ENCODE assay signal across 1 cellular context in the genomic region with DNA sequence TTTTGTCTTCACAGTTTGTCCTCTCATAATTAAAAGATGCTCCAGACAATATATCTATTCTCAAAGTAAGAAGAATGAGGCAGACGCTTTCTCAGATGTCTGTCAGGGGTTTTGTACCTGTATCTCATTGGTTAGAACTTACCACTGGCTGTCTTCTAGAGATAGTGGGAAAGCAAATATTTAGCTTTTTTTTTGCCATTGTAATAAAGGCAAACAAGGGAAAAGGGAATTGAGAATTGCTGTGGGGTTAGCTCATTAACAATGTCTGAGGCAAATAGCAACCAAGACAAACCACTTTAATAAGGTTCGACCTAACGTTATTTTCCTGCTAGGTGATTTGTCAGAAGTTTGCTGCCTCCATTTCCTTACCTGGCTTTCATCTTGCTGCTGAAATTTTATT.
A peak's percentile ranks its signal among the peaks of the same experiment; 100 is the strongest.
TF ChIP-seq lines count a peak whose summit lies in the region.

No MANE protein-coding gene starts in this region.

TF ChIP-seq in GM12878, 131 proteins besides CTCF, POLR2A, EP300 and RAD21 (continues in another document):
- TF ChIP-seq IRF4 (IDR thresholded peaks at IDR 0.05; ENCODE audit: low read depth, low read length) (0 out of 2 replicates have a peak, but pooled peaks have one; percentile 34), TBL1XR1 (IDR thresholded peaks at IDR 0.05; ENCODE audit: low read depth, low read length) (peak; percentile 53; the same call in 1 of the 2 replicates), RUNX3 (IDR thresholded peaks at IDR 0.05; ENCODE audit: low read length) (peak; percentile 59), BMI1 (IDR thresholded peaks at IDR 0.05; ENCODE audit: borderline replicate concordance) (peak; percentile 69; the same call in 1 of the 2 replicates), PAX5 (IDR thresholded peaks at IDR 0.05; ENCODE audit: borderline replicate concordance, low read depth, low read length) (no peak), BACH1 (IDR thresholded peaks at IDR 0.05; ENCODE audit: borderline replicate concordance) (peak; percentile 79; the same call in 1 of the 2 replicates), CHD2 (IDR thresholded peaks at IDR 0.05; ENCODE audit: borderline replicate concordance, low read depth, low read length) (peak; percentile 44; the same call in 1 of the 2 replicates), ZNF384 (IDR thresholded peaks at IDR 0.05; ENCODE audit: borderline replicate concordance, low read depth, low read length) (peak; percentile 76; the same call in 1 of the 2 replicates), BCL11A (IDR thresholded peaks at IDR 0.05; ENCODE audit: low read depth, low read length) (peak; percentile 92; the same call in 1 of the 2 replicates), CEBPB (IDR thresholded peaks at IDR 0.05; ENCODE audit: borderline replicate concordance in 1 of 2, low read depth in 2 of 2, low read length in 2 of 2) (no peak), BHLHE40 (IDR thresholded peaks at IDR 0.05; ENCODE audit: borderline replicate concordance in 1 of 2, low read depth in 2 of 2, low read length in 1 of 2) (peak; percentile 27 to 40; a peak in 2 of 4 replicates), LARP7 (IDR thresholded peaks at IDR 0.05) (no peak), CREM (IDR thresholded peaks at IDR 0.05; ENCODE audit: low read depth) (no peak), ZNF274 (IDR thresholded peaks at IDR 0.05; ENCODE audit: insufficient read depth, insufficient read length) (no peak), NBN (IDR thresholded peaks at IDR 0.05) (0 out of 2 replicates have a peak, but pooled peaks have one; percentile 42), ZNF217 (IDR thresholded peaks at IDR 0.05) (peak; percentile 48; the same call in 1 of the 2 replicates), IKZF1 (conservative IDR thresholded peaks at IDR 0.05) (peak; percentile 64), RFX5 (IDR thresholded peaks at IDR 0.05; ENCODE audit: low read depth, low read length) (peak; percentile 37; the same call in 1 of the 2 replicates), ATF7 (IDR thresholded peaks at IDR 0.05; ENCODE audit: low read depth) (peak; percentile 83), MTA2 (IDR thresholded peaks at IDR 0.05; ENCODE audit: low read depth) (peak; percentile 99), STAT3 (IDR thresholded peaks at IDR 0.05; ENCODE audit: low read depth, low read length) (0 out of 2 replicates have a peak, but pooled peaks have one; percentile 61)
- TF ChIP-seq, protein P1, sequence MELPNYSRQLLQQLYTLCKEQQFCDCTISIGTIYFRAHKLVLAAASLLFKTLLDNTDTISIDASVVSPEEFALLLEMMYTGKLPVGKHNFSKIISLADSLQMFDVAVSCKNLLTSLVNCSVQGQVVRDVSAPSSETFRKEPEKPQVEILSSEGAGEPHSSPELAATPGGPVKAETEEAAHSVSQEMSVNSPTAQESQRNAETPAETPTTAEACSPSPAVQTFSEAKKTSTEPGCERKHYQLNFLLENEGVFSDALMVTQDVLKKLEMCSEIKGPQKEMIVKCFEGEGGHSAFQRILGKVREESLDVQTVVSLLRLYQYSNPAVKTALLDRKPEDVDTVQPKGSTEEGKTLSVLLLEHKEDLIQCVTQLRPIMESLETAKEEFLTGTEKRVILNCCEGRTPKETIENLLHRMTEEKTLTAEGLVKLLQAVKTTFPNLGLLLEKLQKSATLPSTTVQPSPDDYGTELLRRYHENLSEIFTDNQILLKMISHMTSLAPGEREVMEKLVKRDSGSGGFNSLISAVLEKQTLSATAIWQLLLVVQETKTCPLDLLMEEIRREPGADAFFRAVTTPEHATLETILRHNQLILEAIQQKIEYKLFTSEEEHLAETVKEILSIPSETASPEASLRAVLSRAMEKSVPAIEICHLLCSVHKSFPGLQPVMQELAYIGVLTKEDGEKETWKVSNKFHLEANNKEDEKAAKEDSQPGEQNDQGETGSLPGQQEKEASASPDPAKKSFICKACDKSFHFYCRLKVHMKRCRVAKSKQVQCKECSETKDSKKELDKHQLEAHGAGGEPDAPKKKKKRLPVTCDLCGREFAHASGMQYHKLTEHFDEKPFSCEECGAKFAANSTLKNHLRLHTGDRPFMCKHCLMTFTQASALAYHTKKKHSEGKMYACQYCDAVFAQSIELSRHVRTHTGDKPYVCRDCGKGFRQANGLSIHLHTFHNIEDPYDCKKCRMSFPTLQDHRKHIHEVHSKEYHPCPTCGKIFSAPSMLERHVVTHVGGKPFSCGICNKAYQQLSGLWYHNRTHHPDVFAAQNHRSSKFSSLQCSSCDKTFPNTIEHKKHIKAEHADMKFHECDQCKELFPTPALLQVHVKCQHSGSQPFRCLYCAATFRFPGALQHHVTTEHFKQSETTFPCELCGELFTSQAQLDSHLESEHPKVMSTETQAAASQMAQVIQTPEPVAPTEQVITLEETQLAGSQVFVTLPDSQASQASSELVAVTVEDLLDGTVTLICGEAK (IDR thresholded peaks at IDR 0.05; ENCODE audit: borderline replicate concordance): 0 out of 2 replicates have a peak, but pooled peaks have one; percentile 20
- TF ChIP-seq, protein P2, sequence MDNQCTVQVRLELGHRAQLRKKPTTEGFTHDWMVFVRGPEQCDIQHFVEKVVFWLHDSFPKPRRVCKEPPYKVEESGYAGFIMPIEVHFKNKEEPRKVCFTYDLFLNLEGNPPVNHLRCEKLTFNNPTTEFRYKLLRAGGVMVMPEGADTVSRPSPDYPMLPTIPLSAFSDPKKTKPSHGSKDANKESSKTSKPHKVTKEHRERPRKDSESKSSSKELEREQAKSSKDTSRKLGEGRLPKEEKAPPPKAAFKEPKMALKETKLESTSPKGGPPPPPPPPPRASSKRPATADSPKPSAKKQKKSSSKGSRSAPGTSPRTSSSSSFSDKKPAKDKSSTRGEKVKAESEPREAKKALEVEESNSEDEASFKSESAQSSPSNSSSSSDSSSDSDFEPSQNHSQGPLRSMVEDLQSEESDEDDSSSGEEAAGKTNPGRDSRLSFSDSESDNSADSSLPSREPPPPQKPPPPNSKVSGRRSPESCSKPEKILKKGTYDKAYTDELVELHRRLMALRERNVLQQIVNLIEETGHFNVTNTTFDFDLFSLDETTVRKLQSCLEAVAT (IDR thresholded peaks at IDR 0.05): peak; percentile 63; the same call in 1 of the 2 replicates
- TF ChIP-seq, protein P3, sequence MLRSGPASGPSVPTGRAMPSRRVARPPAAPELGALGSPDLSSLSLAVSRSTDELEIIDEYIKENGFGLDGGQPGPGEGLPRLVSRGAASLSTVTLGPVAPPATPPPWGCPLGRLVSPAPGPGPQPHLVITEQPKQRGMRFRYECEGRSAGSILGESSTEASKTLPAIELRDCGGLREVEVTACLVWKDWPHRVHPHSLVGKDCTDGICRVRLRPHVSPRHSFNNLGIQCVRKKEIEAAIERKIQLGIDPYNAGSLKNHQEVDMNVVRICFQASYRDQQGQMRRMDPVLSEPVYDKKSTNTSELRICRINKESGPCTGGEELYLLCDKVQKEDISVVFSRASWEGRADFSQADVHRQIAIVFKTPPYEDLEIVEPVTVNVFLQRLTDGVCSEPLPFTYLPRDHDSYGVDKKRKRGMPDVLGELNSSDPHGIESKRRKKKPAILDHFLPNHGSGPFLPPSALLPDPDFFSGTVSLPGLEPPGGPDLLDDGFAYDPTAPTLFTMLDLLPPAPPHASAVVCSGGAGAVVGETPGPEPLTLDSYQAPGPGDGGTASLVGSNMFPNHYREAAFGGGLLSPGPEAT (IDR thresholded peaks at IDR 0.05; ENCODE audit: low read depth): peak; percentile 85
- TF ChIP-seq, protein P4, sequence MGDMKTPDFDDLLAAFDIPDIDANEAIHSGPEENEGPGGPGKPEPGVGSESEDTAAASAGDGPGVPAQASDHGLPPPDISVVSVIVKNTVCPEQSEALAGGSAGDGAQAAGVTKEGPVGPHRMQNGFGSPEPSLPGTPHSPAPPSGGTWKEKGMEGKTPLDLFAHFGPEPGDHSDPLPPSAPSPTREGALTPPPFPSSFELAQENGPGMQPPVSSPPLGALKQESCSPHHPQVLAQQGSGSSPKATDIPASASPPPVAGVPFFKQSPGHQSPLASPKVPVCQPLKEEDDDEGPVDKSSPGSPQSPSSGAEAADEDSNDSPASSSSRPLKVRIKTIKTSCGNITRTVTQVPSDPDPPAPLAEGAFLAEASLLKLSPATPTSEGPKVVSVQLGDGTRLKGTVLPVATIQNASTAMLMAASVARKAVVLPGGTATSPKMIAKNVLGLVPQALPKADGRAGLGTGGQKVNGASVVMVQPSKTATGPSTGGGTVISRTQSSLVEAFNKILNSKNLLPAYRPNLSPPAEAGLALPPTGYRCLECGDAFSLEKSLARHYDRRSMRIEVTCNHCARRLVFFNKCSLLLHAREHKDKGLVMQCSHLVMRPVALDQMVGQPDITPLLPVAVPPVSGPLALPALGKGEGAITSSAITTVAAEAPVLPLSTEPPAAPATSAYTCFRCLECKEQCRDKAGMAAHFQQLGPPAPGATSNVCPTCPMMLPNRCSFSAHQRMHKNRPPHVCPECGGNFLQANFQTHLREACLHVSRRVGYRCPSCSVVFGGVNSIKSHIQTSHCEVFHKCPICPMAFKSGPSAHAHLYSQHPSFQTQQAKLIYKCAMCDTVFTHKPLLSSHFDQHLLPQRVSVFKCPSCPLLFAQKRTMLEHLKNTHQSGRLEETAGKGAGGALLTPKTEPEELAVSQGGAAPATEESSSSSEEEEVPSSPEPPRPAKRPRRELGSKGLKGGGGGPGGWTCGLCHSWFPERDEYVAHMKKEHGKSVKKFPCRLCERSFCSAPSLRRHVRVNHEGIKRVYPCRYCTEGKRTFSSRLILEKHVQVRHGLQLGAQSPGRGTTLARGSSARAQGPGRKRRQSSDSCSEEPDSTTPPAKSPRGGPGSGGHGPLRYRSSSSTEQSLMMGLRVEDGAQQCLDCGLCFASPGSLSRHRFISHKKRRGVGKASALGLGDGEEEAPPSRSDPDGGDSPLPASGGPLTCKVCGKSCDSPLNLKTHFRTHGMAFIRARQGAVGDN (IDR thresholded peaks at IDR 0.05): 0 out of 2 replicates have a peak, but pooled peaks have one; percentile 14
- TF ChIP-seq, protein P5, sequence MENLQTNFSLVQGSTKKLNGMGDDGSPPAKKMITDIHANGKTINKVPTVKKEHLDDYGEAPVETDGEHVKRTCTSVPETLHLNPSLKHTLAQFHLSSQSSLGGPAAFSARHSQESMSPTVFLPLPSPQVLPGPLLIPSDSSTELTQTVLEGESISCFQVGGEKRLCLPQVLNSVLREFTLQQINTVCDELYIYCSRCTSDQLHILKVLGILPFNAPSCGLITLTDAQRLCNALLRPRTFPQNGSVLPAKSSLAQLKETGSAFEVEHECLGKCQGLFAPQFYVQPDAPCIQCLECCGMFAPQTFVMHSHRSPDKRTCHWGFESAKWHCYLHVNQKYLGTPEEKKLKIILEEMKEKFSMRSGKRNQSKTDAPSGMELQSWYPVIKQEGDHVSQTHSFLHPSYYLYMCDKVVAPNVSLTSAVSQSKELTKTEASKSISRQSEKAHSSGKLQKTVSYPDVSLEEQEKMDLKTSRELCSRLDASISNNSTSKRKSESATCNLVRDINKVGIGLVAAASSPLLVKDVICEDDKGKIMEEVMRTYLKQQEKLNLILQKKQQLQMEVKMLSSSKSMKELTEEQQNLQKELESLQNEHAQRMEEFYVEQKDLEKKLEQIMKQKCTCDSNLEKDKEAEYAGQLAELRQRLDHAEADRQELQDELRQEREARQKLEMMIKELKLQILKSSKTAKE (IDR thresholded peaks at IDR 0.05; ENCODE audit: low read depth, poor library complexity, severe bottlenecking): peak; percentile 97
- TF ChIP-seq, protein P6, sequence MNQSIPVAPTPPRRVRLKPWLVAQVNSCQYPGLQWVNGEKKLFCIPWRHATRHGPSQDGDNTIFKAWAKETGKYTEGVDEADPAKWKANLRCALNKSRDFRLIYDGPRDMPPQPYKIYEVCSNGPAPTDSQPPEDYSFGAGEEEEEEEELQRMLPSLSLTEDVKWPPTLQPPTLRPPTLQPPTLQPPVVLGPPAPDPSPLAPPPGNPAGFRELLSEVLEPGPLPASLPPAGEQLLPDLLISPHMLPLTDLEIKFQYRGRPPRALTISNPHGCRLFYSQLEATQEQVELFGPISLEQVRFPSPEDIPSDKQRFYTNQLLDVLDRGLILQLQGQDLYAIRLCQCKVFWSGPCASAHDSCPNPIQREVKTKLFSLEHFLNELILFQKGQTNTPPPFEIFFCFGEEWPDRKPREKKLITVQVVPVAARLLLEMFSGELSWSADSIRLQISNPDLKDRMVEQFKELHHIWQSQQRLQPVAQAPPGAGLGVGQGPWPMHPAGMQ (IDR thresholded peaks at IDR 0.05; ENCODE audit: borderline replicate concordance): no peak
- TF ChIP-seq, protein P7, sequence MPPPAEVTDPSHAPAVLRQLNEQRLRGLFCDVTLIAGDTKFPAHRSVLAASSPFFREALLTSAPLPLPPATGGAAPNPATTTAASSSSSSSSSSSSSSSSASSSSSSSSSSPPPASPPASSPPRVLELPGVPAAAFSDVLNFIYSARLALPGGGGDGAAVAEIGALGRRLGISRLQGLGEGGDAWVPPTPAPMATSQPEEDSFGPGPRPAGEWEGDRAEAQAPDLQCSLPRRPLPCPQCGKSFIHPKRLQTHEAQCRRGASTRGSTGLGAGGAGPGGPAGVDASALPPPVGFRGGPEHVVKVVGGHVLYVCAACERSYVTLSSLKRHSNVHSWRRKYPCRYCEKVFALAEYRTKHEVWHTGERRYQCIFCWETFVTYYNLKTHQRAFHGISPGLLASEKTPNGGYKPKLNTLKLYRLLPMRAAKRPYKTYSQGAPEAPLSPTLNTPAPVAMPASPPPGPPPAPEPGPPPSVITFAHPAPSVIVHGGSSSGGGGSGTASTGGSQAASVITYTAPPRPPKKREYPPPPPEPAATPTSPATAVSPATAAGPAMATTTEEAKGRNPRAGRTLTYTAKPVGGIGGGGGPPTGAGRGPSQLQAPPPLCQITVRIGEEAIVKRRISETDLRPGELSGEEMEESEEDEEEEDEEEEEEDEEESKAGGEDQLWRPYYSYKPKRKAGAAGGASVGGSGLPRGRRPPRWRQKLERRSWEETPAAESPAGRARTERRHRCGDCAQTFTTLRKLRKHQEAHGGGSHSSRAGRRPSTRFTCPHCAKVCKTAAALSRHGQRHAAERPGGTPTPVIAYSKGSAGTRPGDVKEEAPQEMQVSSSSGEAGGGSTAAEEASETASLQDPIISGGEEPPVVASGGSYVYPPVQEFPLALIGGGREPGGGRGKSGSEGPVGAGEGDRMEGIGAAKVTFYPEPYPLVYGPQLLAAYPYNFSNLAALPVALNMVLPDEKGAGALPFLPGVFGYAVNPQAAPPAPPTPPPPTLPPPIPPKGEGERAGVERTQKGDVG (CRISPR knock-in tag; IDR thresholded peaks at IDR 0.05): no peak
